ENCODE assay signal across 11 cellular contexts in the genomic region with DNA sequence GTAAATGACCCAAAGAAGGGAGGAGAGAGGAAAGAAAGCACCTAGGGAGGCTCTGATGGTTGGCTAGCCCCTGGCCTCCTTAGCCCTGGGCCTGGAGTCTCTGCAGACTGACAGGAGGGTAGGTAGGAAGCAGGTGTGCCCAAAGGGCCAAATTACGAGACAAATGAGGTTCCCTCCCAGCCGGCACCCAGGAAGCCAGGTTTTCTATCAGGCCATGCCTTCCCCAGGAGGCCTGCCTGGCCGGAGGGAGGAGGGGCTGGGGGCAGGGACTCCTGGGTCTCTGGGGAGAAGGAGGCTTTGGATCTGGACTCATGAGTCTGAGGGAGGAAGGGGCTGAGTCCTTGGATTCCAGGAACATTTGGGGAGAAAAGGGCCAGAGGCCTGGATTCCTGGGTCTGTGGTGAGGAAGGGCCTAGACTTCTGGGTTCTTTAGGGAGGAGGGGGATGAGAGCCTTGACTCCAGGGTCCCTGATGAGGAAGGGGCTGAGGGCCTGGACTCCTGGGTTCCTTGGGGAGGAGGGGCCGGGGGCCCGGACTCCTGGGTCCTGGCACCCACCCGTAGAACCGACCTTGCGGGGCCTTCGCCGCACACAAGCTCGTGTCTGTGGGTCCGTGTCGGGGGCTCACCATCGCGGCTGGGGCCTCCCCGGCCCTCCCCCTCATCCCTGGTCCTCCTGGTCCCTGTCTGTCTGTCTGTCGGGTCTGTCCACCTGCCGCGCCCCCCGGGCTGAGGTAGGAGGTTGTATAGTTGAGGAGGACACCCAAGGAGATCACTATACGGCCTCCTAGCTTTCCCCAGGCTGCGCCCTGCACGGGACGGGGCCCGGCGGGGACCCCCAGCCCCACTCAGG. TPM values are rescaled to one million over a fixed set of nuclear protein-coding genes. Genes with fewer than 3 reads are reported as not detected.
DNase-seq lines count a peak whose midpoint lies in the region; ATAC-seq, FAIRE-seq and TF ChIP-seq lines count a peak whose summit lies in the region.
"Had no signal": no experiment of that assay in that cellular context is flagged by ENCODE, and none has a peak within 500 bp of the region (broad histone marks: within the 10 kb centered on the region; RNA-seq: fewer than 3 reads in every experiment).

No MANE protein-coding gene starts in this region.

- H3K9me3 Mint-ChIP-seq in effector memory CD8-positive, alpha-beta T cell: no peaks in the 10 kb centered on the region
- no peaks in the 10 kb centered on the region for H3K9me3 Mint-ChIP-seq in activated T-cell treated with anti-CD3 and anti-CD28 coated beads, Interleukin-2, amount 50 U/mL, for 24 hours
- H3K9me3 Mint-ChIP-seq: activated CD4-positive, alpha-beta memory T cell treated with anti-CD3 and anti-CD28 coated beads, Interleukin-2, amount 10 ng/mL, durations not matched to agents 7 days and 5 days had no signal

- H3K4me2 ChIP-seq in HCT116 (ENCODE audit: low read length): peak overlapping the region; percentile 9; the same call in 1 of the 2 replicates
- H3K4me2 ChIP-seq in K562 (ENCODE audit: insufficient read depth, low read length): peak overlapping the region; percentile 66

- H3K27me3 Mint-ChIP-seq in effector memory CD8-positive, alpha-beta T cell: peaks cover 51 to 54% of the 10 kb centered on the region in 2 donors
- peaks cover 8% of the 10 kb centered on the region for H3K27me3 Mint-ChIP-seq in activated T-cell treated with anti-CD3 and anti-CD28 coated beads, Interleukin-2, amount 50 U/mL, for 24 hours

- ATAC-seq in HCT116: no peak
- ATAC-seq in K562: no peak
- ATAC-seq in effector memory CD8-positive, alpha-beta T cell (replicated peaks): no peak

- FAIRE-seq in K562 (lab: Jason Lieb, UNC): no peak

- no peak for TF ChIP-seq EP300 in K562 (IDR thresholded peaks at IDR 0.05; ENCODE audit: low read length)

- H3K27ac Mint-ChIP-seq in effector memory CD8-positive, alpha-beta T cell: peak overlapping the region in 1 of 2 donors; percentile 88
- no peak overlapping the region for H3K27ac Mint-ChIP-seq in activated T-cell treated with anti-CD3 and anti-CD28 coated beads, Interleukin-2, amount 50 U/mL, for 24 hours
- H3K27ac Mint-ChIP-seq: activated CD4-positive, alpha-beta memory T cell treated with anti-CD3 and anti-CD28 coated beads, Interleukin-2, amount 10 ng/mL, durations not matched to agents 7 days and 5 days had no signal

- H3K4me3 ChIP-seq in HCT116 (replicated peaks in 1 of 2; ENCODE audit: low read depth in 1 of 2, low read length in 2 of 2): no peak overlapping the region
- no peak overlapping the region; the same call in 1 of the 2 replicates for H3K4me3 ChIP-seq in K562
- H3K4me3 ChIP-seq in subcutaneous abdominal adipose tissue (ENCODE audit: low read depth in 1 of 5, low read length in 5 of 5): peak overlapping the region in 4 of 5 donors; percentile 25 to 81 (median 47)

- H3K9ac ChIP-seq in HCT116 (ENCODE audit: low read length) (no peak overlapping the region), K562 (ENCODE audit: insufficient read depth in 1 of 2, low read depth in 2 of 2, low read length in 2 of 2) (peak overlapping the region; percentile 59 to 86), subcutaneous abdominal adipose tissue (ENCODE audit: low read length in 5 of 5) (peak overlapping the region; percentile 15 to 74 (median 34))

- H3K79me2 ChIP-seq in HCT116 (ENCODE audit: insufficient read depth, low read length) (peaks cover 50% of the 10 kb centered on the region), K562 (ENCODE audit: control insufficient read depth, insufficient read depth, low read length) (peaks cover 65% of the 10 kb centered on the region)

- BruUV-seq in HCT116 (replicated peaks; lab: Mats Ljungman, UMichigan) (no TSS peak), K562 (replicated peaks; lab: Mats Ljungman, UMichigan) (no TSS peak)

- no peak for TF ChIP-seq CTCF in HCT116 (IDR thresholded peaks at IDR 0.05 in 2 of 3, conservative IDR thresholded peaks at IDR 0.05 in 1 of 3; ENCODE audit: borderline replicate concordance in 1 of 3, insufficient read depth in 1 of 3, low read depth in 2 of 3, low read length in 2 of 3)
- TF ChIP-seq CTCF in K562 (IDR thresholded peaks at IDR 0.05 in 2 of 3, conservative IDR thresholded peaks at IDR 0.05 in 1 of 3; ENCODE audit: insufficient read depth in 2 of 3, low read depth in 1 of 3, low read length in 3 of 3): no peak

- H3K4me1 ChIP-seq in HCT116 (ENCODE audit: control insufficient read depth in 1 of 2, insufficient read depth in 2 of 2, low read length in 2 of 2) (peaks cover 10 to 32% of the 10 kb centered on the region in 2 experiments; a peak in 3 of 4 replicates), K562 (replicated peaks in 1 of 2; ENCODE audit: control insufficient read depth in 2 of 2, insufficient read depth in 2 of 2, low read length in 2 of 2) (peaks cover 19 to 61% of the 10 kb centered on the region in 2 experiments), subcutaneous abdominal adipose tissue (ENCODE audit: control insufficient read depth in 5 of 5, insufficient read depth in 5 of 5, low read length in 5 of 5) (peaks cover 8 to 48% (median 44%) of the 10 kb centered on the region in 5 donors)

- peaks cover 7 to 9% of the 10 kb centered on the region in 2 donors for H3K4me1 Mint-ChIP-seq in effector memory CD8-positive, alpha-beta T cell (ENCODE audit: low read depth in 2 of 2)
- peaks cover 17% of the 10 kb centered on the region for H3K4me1 Mint-ChIP-seq in activated T-cell treated with anti-CD3 and anti-CD28 coated beads, Interleukin-2, amount 50 U/mL, for 24 hours (ENCODE audit: low read depth)

- H3K27ac ChIP-seq in HCT116 (ENCODE audit: low read depth, low read length) (peak overlapping the region; percentile 37; the same call in 1 of the 2 replicates), K562 (ENCODE audit: extremely low read depth, low read depth, low read length) (peak overlapping the region; percentile 69; the same call in 2 of the 3 replicates), layer of hippocampus (ENCODE audit: low read depth, low read length) (peak overlapping the region; percentile 6), subcutaneous abdominal adipose tissue (ENCODE audit: low read depth, low read length) (peak overlapping the region; percentile 94)

- TF ChIP-seq RAD21 in HCT116 (IDR thresholded peaks at IDR 0.05; ENCODE audit: low read depth) (no peak), K562 (CRISPR knock-in tag; conservative IDR thresholded peaks at IDR 0.05 in 1 of 2, IDR thresholded peaks at IDR 0.05 in 1 of 2) (no peak)

- H4K20me1 ChIP-seq in HCT116 (ENCODE audit: insufficient read depth): no peaks in the 10 kb centered on the region
- H4K20me1 ChIP-seq in K562 (replicated peaks; ENCODE audit: control insufficient read depth, insufficient read depth, low read length): no peaks in the 10 kb centered on the region

- WGBS in K562 (ENCODE audit: insufficient coverage, low coverage, missing lambda C conversion rate): 66% methylated on average over 9 of the region's 26 CpGs

- TF ChIP-seq POLR2A in HCT116 (IDR thresholded peaks at IDR 0.05; ENCODE audit: borderline replicate concordance, extremely low read depth, insufficient read depth, insufficient read length) (no peak), K562 (conservative IDR thresholded peaks at IDR 0.05) (no peak)

- intact Hi-C loops in HCT116 (cut with micrococcal nuclease) (no loop called here), K562 (cut with micrococcal nuclease) (no loop called here)

- no peak overlapping the region for H2AFZ ChIP-seq in HCT116 (ENCODE audit: low read depth, low read length, poor library complexity, severe bottlenecking)
- H2AFZ ChIP-seq in K562 (ENCODE audit: low read depth, low read length): no peak overlapping the region

- DNase-seq in HCT116 (ENCODE audit: low read depth, low spot score) (no peak), K562 (ENCODE audit: extremely low read depth in 1 of 4, low spot score in 3 of 4) (peak in 1 of 4 experiments; percentile 35), NOMO-1 treated with dmso at 0.1 percent for 144 hours (lab: John Stamatoyannopoulos, UW; ENCODE audit: unreplicated experiment) (no peak), NCI-H2107 treated with DMSO at 0.1 percent for 48 hours (lab: John Stamatoyannopoulos, UW; ENCODE audit: unreplicated experiment) (no peak)
- no peak for DNase-seq in effector memory CD8-positive, alpha-beta T cell
- no peak for DNase-seq in activated T-cell treated with anti-CD3 and anti-CD28 coated beads, Interleukin-2, amount 50 U/mL, for 24 hours
- DNase-seq: activated CD4-positive, alpha-beta memory T cell treated with anti-CD3 and anti-CD28 coated beads, Interleukin-2, amount 10 ng/mL, durations not matched to agents 7 days and 5 days had no signal

- POLR2A ChIA-PET in HCT116 (lab: Charles Lee) (no interaction called here), K562 (lab: Yijun Ruan, JAX) (interaction anchor here (0.6 kb wide), 1 partner anchor 301 kb away, joined by 3 read pairs; no protein-coding TSS in a partner anchor)

- in situ Hi-C loops in K562 (cut with MboI): no loop called here

- no peak overlapping the region for H3K4me3 Mint-ChIP-seq in effector memory CD8-positive, alpha-beta T cell
- H3K4me3 Mint-ChIP-seq in activated T-cell treated with anti-CD3 and anti-CD28 coated beads, Interleukin-2, amount 50 U/mL, for 24 hours: no peak overlapping the region
- H3K4me3 Mint-ChIP-seq: activated CD4-positive, alpha-beta memory T cell treated with anti-CD3 and anti-CD28 coated beads, Interleukin-2, amount 10 ng/mL, durations not matched to agents 7 days and 5 days had no signal

- CTCF ChIA-PET in HCT116 (lab: Charles Lee) (no interaction called here), K562 (lab: Yijun Ruan, JAX; ENCODE audit: low intra/inter-chr PET ratio) (no interaction called here)

- no peaks in the 10 kb centered on the region for H3K9me2 ChIP-seq in HCT116 (ENCODE audit: insufficient read depth)

- H3K9me1 ChIP-seq in K562 (ENCODE audit: control insufficient read depth, insufficient read depth, low read length): no peaks in the 10 kb centered on the region

- H3K9me3 ChIP-seq in HCT116 (ENCODE audit: control insufficient read depth in 1 of 2, insufficient read depth in 1 of 2, low read depth in 1 of 2, low read length in 2 of 2): no peaks in the 10 kb centered on the region
- no peaks in the 10 kb centered on the region for H3K9me3 ChIP-seq in K562 (replicated peaks; ENCODE audit: control insufficient read depth, insufficient read depth, low read depth, low read length)
- no peaks in the 10 kb centered on the region for H3K9me3 ChIP-seq in subcutaneous abdominal adipose tissue (ENCODE audit: control insufficient read depth in 5 of 5, low read length in 5 of 5)

- H3K36me3 ChIP-seq in HCT116 (ENCODE audit: control insufficient read depth in 1 of 2, insufficient read depth in 2 of 2, low read length in 2 of 2) (peaks cover 8 to 9% of the 10 kb centered on the region in 2 experiments; a peak in 2 of 4 replicates), K562 (ENCODE audit: control insufficient read depth, insufficient read depth, low read length) (peaks cover 41% of the 10 kb centered on the region; the same call in 2 of the 3 replicates), subcutaneous abdominal adipose tissue (ENCODE audit: control insufficient read depth in 5 of 5, insufficient read depth in 5 of 5, low read length in 5 of 5) (peaks cover 0 to 44% (median 30%) of the 10 kb centered on the region in 5 donors)

- peaks cover 14% of the 10 kb centered on the region for H3K36me3 Mint-ChIP-seq in effector memory CD8-positive, alpha-beta T cell (ENCODE audit: insufficient read depth)
- peaks cover 2% of the 10 kb centered on the region for H3K36me3 Mint-ChIP-seq in activated T-cell treated with anti-CD3 and anti-CD28 coated beads, Interleukin-2, amount 50 U/mL, for 24 hours (ENCODE audit: low read depth)

- RAD21 ChIA-PET in HCT116 (lab: Charles Lee; ENCODE audit: low non-redundant PET in 1 of 2, low total read pairs in 2 of 2, uncharacterized antibody in 2 of 2, unreplicated experiment in 2 of 2): no interaction called here

- H3K27me3 ChIP-seq in HCT116 (ENCODE audit: insufficient read depth, low read length) (no peaks in the 10 kb centered on the region), K562 (ENCODE audit: control insufficient read depth in 2 of 2, insufficient read depth in 2 of 2, low read length in 2 of 2) (no peaks in the 10 kb centered on the region), layer of hippocampus (ENCODE audit: control insufficient read depth, insufficient read depth, low read length) (no peaks in the 10 kb centered on the region), subcutaneous abdominal adipose tissue (ENCODE audit: control insufficient read depth in 5 of 5, insufficient read depth in 4 of 5, low read length in 5 of 5) (no peaks in the 10 kb centered on the region)
- H3K27me3 ChIP-seq: cardiac muscle cell had no signal

RNA-seq across cellular contexts. Expression of a gene that starts 0.8 kb away (rescaled TPM):
- total RNA-seq in HCT116 (2021; ENCODE audit: unreplicated experiment): 13.9 TPM
- 4.6 and 6.9 TPM in 2 replicates for polyA plus RNA-seq in HCT116 (2012)
- total RNA-seq in K562 (2011; cell fraction: chromatin; rRNA removed; ENCODE audit: low replicate concordance): 25.4 and 53.9 TPM in 2 replicates
- 33.2 and 42.4 TPM in 2 replicates for total RNA-seq in K562 (2011; cell fraction: nucleolus; rRNA removed)
- 38.6 and 44.8 TPM in 2 replicates for total RNA-seq in K562 (2011; cell fraction: nucleoplasm; rRNA removed)
- total RNA-seq in K562 (2014; rRNA removed): 11.4 and 15.6 TPM in 2 replicates
- total RNA-seq in K562 (2014; rRNA removed; fragmentation: Illumina TruSeq; extraction: Trizol): 3.0 and 3.4 TPM in 2 replicates
- total RNA-seq in K562 (2015; rRNA removed; fragmentation: Illumina TruSeq; extraction: Trizol): 5.8 TPM in 2 replicates
- total RNA-seq in K562 (2021): 14.2 and 16.2 TPM in 2 replicates
- 7.3 and 10.9 TPM in 2 replicates for polyA plus RNA-seq in K562 (2011; rRNA removed)
- polyA plus RNA-seq in K562 (2011; cell fraction: cytosol; rRNA removed): 5.7 and 10.0 TPM in 2 replicates
- 60.9 and 80.4 TPM in 2 replicates for polyA plus RNA-seq in K562 (2011; cell fraction: nucleus; rRNA removed)
- polyA plus RNA-seq in K562 (2012): 17.3 and 20.1 TPM in 2 replicates
- polyA plus RNA-seq in K562 (2014; fragmentation: Illumina TruSeq; extraction: Trizol): 5.9 and 6.2 TPM in 2 replicates
- polyA plus RNA-seq in K562 (2014; fragmentation: Nextera tagmentation; extraction: Ambion mirVana): 1 to 10 TPM; 1.3 to 1.4 TPM
- 17.3 and 27.0 TPM in 2 replicates for polyA plus RNA-seq in K562 (2014; rRNA removed)
- polyA minus RNA-seq in K562 (2011; rRNA and poly(A)+ RNA removed): 3.5 and 4.2 TPM in 2 replicates
- 1.4 and 5.6 TPM in 2 replicates for polyA minus RNA-seq in K562 (2011; cell fraction: cytosol; rRNA and poly(A)+ RNA removed)
- 13.5 and 14.4 TPM in 2 replicates for polyA minus RNA-seq in K562 (2011; cell fraction: nucleus; rRNA and poly(A)+ RNA removed)

RNA-seq across cellular contexts. Expression of a gene that starts 31.5 kb away (rescaled TPM):
- total RNA-seq in HCT116 (2021; ENCODE audit: unreplicated experiment) (not detected), K562 (2014; rRNA removed) (not detected in 2 replicates), K562 (2014; rRNA removed; fragmentation: Illumina TruSeq; extraction: Trizol) (not detected in 2 replicates), K562 (2015; rRNA removed; fragmentation: Illumina TruSeq; extraction: Trizol) (0.08 TPM in 1 of 2 replicates, not detected in the other), K562 (2021) (0.09 and 0.18 TPM in 2 replicates)
- polyA plus RNA-seq in HCT116 (2012): 0.04 TPM in 1 of 2 replicates, not detected in the other
- 0.65 and 0.79 TPM in 2 replicates for total RNA-seq in K562 (2011; cell fraction: chromatin; rRNA removed; ENCODE audit: low replicate concordance)
- 0.53 and 1.3 TPM in 2 replicates for total RNA-seq in K562 (2011; cell fraction: nucleolus; rRNA removed)
- 0.51 TPM in 1 of 2 replicates, not detected in the other for total RNA-seq in K562 (2011; cell fraction: nucleoplasm; rRNA removed)
- polyA plus RNA-seq in K562 (2011; rRNA removed) (0.22 and 0.27 TPM in 2 replicates), K562 (2014; fragmentation: Illumina TruSeq; extraction: Trizol) (not detected in 2 replicates), K562 (2014; fragmentation: Nextera tagmentation; extraction: Ambion mirVana) (not detected), K562 (2014; rRNA removed) (0.05 TPM in 1 of 2 replicates, not detected in the other)
- 0.28 and 1.00 TPM in 2 replicates for polyA plus RNA-seq in K562 (2011; cell fraction: cytosol; rRNA removed)
- polyA plus RNA-seq in K562 (2011; cell fraction: nucleus; rRNA removed): 0.13 and 0.61 TPM in 2 replicates
- polyA plus RNA-seq in K562 (2012): 0.18 and 0.22 TPM in 2 replicates
- 0.28 TPM in 1 of 2 replicates, not detected in the other for polyA minus RNA-seq in K562 (2011; rRNA and poly(A)+ RNA removed)
- polyA minus RNA-seq in K562 (2011; cell fraction: cytosol; rRNA and poly(A)+ RNA removed): not detected in 2 replicates
- polyA minus RNA-seq in K562 (2011; cell fraction: nucleus; rRNA and poly(A)+ RNA removed): not detected in 2 replicates
- total RNA-seq: activated CD4-positive, alpha-beta memory T cell treated with anti-CD3 and anti-CD28 coated beads, Interleukin-2, amount 10 ng/mL, durations not matched to agents 7 days and 5 days had no signal

RNA-seq across cellular contexts. Expression of a gene that starts 45.7 kb away (rescaled TPM):
- total RNA-seq in HCT116 (2021; ENCODE audit: unreplicated experiment) (not detected), K562 (2014; rRNA removed) (not detected in 2 replicates), K562 (2014; rRNA removed; fragmentation: Illumina TruSeq; extraction: Trizol) (not detected in 2 replicates), K562 (2015; rRNA removed; fragmentation: Illumina TruSeq; extraction: Trizol) (0.19 TPM in 1 of 2 replicates, not detected in the other), K562 (2021) (not detected in 2 replicates)
- not detected in 2 replicates for polyA plus RNA-seq in HCT116 (2012)
- total RNA-seq in K562 (2011; cell fraction: chromatin; rRNA removed; ENCODE audit: low replicate concordance): not detected in 2 replicates
- not detected in 2 replicates for total RNA-seq in K562 (2011; cell fraction: nucleolus; rRNA removed)
- not detected in 2 replicates for total RNA-seq in K562 (2011; cell fraction: nucleoplasm; rRNA removed)
- polyA plus RNA-seq in K562 (2011; rRNA removed) (not detected in 2 replicates), K562 (2014; fragmentation: Illumina TruSeq; extraction: Trizol) (not detected in 2 replicates), K562 (2014; fragmentation: Nextera tagmentation; extraction: Ambion mirVana) (not detected), K562 (2014; rRNA removed) (not detected in 2 replicates)
- 0.07 TPM in 1 of 2 replicates, not detected in the other for polyA plus RNA-seq in K562 (2011; cell fraction: cytosol; rRNA removed)
- not detected in 2 replicates for polyA plus RNA-seq in K562 (2011; cell fraction: nucleus; rRNA removed)
- polyA plus RNA-seq in K562 (2012): 0.22 and 1.0 TPM in 2 replicates
- not detected in 2 replicates for polyA minus RNA-seq in K562 (2011; rRNA and poly(A)+ RNA removed)
- polyA minus RNA-seq in K562 (2011; cell fraction: cytosol; rRNA and poly(A)+ RNA removed): not detected in 2 replicates
- polyA minus RNA-seq in K562 (2011; cell fraction: nucleus; rRNA and poly(A)+ RNA removed): not detected in 2 replicates
- total RNA-seq: activated CD4-positive, alpha-beta memory T cell treated with anti-CD3 and anti-CD28 coated beads, Interleukin-2, amount 10 ng/mL, durations not matched to agents 7 days and 5 days; cardiac muscle cell; RPMI7951 had no signal
- polyA plus RNA-seq: cardiac muscle cell had no signal

RNA-seq across cellular contexts. Expression of a gene that starts 59.4 kb away (rescaled TPM):
- total RNA-seq in HCT116 (2021; ENCODE audit: unreplicated experiment): not detected
- polyA plus RNA-seq in HCT116 (2012): 0.22 and 0.39 TPM in 2 replicates
- total RNA-seq in K562 (2011; cell fraction: chromatin; rRNA removed; ENCODE audit: low replicate concordance): not detected in 2 replicates
- not detected in 2 replicates for total RNA-seq in K562 (2011; cell fraction: nucleolus; rRNA removed)
- total RNA-seq in K562 (2011; cell fraction: nucleoplasm; rRNA removed): not detected in 2 replicates
- total RNA-seq in K562 (2014; rRNA removed): not detected in 2 replicates
- not detected in 2 replicates for total RNA-seq in K562 (2014; rRNA removed; fragmentation: Illumina TruSeq; extraction: Trizol)
- total RNA-seq in K562 (2015; rRNA removed; fragmentation: Illumina TruSeq; extraction: Trizol): 0.25 TPM in 1 of 2 replicates, not detected in the other
- total RNA-seq in K562 (2021): 0.18 TPM in 1 of 2 replicates, not detected in the other
- 0.04 TPM in 1 of 2 replicates, not detected in the other for polyA plus RNA-seq in K562 (2011; rRNA removed)
- polyA plus RNA-seq in K562 (2011; cell fraction: cytosol; rRNA removed): 0.07 and 0.12 TPM in 2 replicates
- polyA plus RNA-seq in K562 (2011; cell fraction: nucleus; rRNA removed): not detected in 2 replicates
- polyA plus RNA-seq in K562 (2012): 0.07 and 0.19 TPM in 2 replicates
- polyA plus RNA-seq in K562 (2014; fragmentation: Illumina TruSeq; extraction: Trizol): 0.06 and 0.12 TPM in 2 replicates
- under 1 TPM; 0.10 to 0.14 TPM for polyA plus RNA-seq in K562 (2014; fragmentation: Nextera tagmentation; extraction: Ambion mirVana)
- polyA plus RNA-seq in K562 (2014; rRNA removed): 1.7 TPM in 1 of 2 replicates, not detected in the other
- 0.14 and 0.15 TPM in 2 replicates for polyA minus RNA-seq in K562 (2011; rRNA and poly(A)+ RNA removed)
- not detected in 2 replicates for polyA minus RNA-seq in K562 (2011; cell fraction: cytosol; rRNA and poly(A)+ RNA removed)
- polyA minus RNA-seq in K562 (2011; cell fraction: nucleus; rRNA and poly(A)+ RNA removed): not detected in 2 replicates
- total RNA-seq: activated CD4-positive, alpha-beta memory T cell treated with anti-CD3 and anti-CD28 coated beads, Interleukin-2, amount 10 ng/mL, durations not matched to agents 7 days and 5 days; cardiac muscle cell had no signal
- polyA plus RNA-seq: cardiac muscle cell had no signal

Comparison
In these comparisons a context has a peak if more than half of its experiments do, and no peak if none do; other contexts are left out.
1. H3K27ac ChIP-seq: peak in every context shown above with its lines; median percentile 94 in subcutaneous abdominal adipose tissue; 69 in K562; 37 in HCT116; 6 in layer of hippocampus.
2. H3K4me3 ChIP-seq: peak in subcutaneous abdominal adipose tissue (4 of 5); none in HCT116 (0 of 2) and K562 (single experiment).